ENCODE assay signal across 9 cellular contexts in the genomic region with DNA sequence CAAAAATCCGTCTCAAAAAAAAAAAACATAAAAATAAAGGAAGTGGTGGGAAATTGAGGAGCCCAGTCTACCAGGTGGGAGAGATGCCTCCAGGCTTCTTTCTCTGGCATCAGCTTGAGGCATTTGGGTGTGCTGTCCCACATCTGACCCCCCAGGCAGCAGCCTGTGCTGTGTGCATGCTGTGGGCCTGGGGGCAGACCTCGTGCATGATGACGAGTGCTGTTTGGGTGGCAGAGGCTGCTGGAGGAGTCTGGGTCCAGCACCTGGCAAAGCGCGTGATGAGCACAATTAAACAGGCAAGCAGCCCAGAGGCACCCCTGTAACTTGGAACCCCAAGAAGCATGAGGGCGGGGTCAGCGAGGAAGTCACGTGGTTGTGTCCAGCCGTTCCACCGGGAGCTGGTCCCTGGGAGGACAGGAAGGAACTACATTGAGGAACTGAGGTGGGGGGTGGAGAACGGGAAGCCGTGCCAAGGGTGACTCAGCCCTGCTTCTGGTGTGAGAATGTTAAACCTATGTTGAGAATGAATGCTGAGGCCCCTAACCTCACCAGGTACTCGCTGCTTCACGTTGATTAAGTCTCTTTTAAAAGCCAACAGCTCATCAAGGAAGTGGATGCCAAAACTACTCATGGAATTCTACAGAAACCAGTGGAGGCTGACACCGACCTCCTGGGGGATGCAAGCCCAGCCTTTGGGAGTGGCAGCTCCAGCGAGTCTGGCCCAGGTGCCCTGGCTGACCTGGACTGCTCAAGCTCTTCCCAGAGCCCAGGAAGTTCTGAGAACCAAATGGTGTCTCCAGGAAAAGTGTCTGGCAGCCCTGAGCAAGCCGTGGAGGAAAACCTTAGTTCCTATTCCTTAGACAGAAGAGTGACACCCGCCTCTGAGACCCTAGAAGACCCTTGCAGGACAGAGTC. TPM values are rescaled to one million over a fixed set of nuclear protein-coding genes. Genes with fewer than 3 reads are reported as not detected.
A peak's percentile ranks its signal among the peaks of the same experiment; 100 is the strongest.
DNase-seq lines count a peak whose midpoint lies in the region; ATAC-seq, FAIRE-seq and TF ChIP-seq lines count a peak whose summit lies in the region.
"Had no signal": no experiment of that assay in that cellular context is flagged by ENCODE, and none has a peak within 500 bp of the region (broad histone marks: within the 10 kb centered on the region; RNA-seq: fewer than 3 reads in every experiment).

No MANE protein-coding gene starts in this region.

- peak overlapping the region; percentile 44 to 81 for H3K27ac Mint-ChIP-seq in activated naive CD4-positive, alpha-beta T cell treated with anti-CD3 and anti-CD28 coated beads, Interleukin-2, amount 50 U/mL, for 72 hours
- no peak overlapping the region for H3K27ac Mint-ChIP-seq in CD8-positive, alpha-beta T cell

- no peaks in the 10 kb centered on the region for H3K9me3 Mint-ChIP-seq in activated naive CD4-positive, alpha-beta T cell treated with anti-CD3 and anti-CD28 coated beads, Interleukin-2, amount 50 U/mL, for 72 hours
- H3K9me3 Mint-ChIP-seq in CD8-positive, alpha-beta T cell: no peaks in the 10 kb centered on the region
- H3K9me3 Mint-ChIP-seq: activated B cell treated with CpG ODN at 0.5 μM for 24 hours had no signal

- CTCF ChIA-PET in CD8-positive, alpha-beta T cell (lab: Charles Lee): interaction anchor here (0.8 to 14.5 kb wide), 11 partner anchors 9 to 172 kb away, joined by 3 to 509 read pairs (median 5); no protein-coding TSS in a partner anchor

- ATAC-seq in activated naive CD4-positive, alpha-beta T cell treated with anti-CD3 and anti-CD28 coated beads, Interleukin-2, amount 50 U/mL, for 72 hours: no peak
- no peak for ATAC-seq in CD8-positive, alpha-beta T cell
- no peak for ATAC-seq in HG02571 (IDR thresholded peaks at IDR 0.05; ENCODE audit: unreplicated experiment)
- ATAC-seq in HG02973 (IDR thresholded peaks at IDR 0.05; ENCODE audit: unreplicated experiment): no peak

- H3K27me3 Mint-ChIP-seq in CD8-positive, alpha-beta T cell (ENCODE audit: low read depth): no peaks in the 10 kb centered on the region
- H3K27me3 Mint-ChIP-seq: activated B cell treated with CpG ODN at 0.5 μM for 24 hours had no signal

- peak overlapping the region; percentile 1 to 63 for H3K27ac ChIP-seq in kidney (ENCODE audit: low read depth in 2 of 2, low read length in 2 of 2)
- no peak overlapping the region for H3K27ac ChIP-seq in CD8-positive, alpha-beta T cell (ENCODE audit: low read depth, low read length)

- H3K9me3 ChIP-seq in kidney (ENCODE audit: control insufficient read depth in 1 of 2, low read length in 2 of 2): no peaks in the 10 kb centered on the region
- H3K9me3 ChIP-seq in CD8-positive, alpha-beta T cell (ENCODE audit: low read length): no peaks in the 10 kb centered on the region

- no peak overlapping the region for H3K4me3 Mint-ChIP-seq in CD8-positive, alpha-beta T cell
- H3K4me3 Mint-ChIP-seq: activated B cell treated with CpG ODN at 0.5 μM for 24 hours had no signal

- TF ChIP-seq CTCF in astrocyte of the cerebellum (IDR thresholded peaks at IDR 0.05; ENCODE audit: low read depth, low read length, missing control alignments): no peak
- TF ChIP-seq CTCF in kidney (IDR thresholded peaks at IDR 0.05; ENCODE audit: borderline replicate concordance, extremely low read depth, insufficient read depth): no peak
- no peak for TF ChIP-seq CTCF in CD8-positive, alpha-beta T cell (IDR thresholded peaks at IDR 0.05)

- no peak for DNase-seq in activated naive CD4-positive, alpha-beta T cell treated with anti-CD3 and anti-CD28 coated beads, Interleukin-2, amount 50 U/mL, for 72 hours (ENCODE audit: low spot score in 2 of 2)
- no peak for DNase-seq in activated naive CD4-positive, alpha-beta T cell (lab: John Stamatoyannopoulos, UW)
- DNase-seq in astrocyte of the cerebellum (ENCODE audit: low read depth): peak; percentile 65
- DNase-seq in kidney: peak; percentile 88
- no peak for DNase-seq in CD8-positive, alpha-beta T cell
- no peak for DNase-seq in NCI-H69 (lab: John Stamatoyannopoulos, UW)
- DNase-seq: activated B cell treated with CpG ODN at 0.5 μM for 24 hours had no signal

- H3K27me3 ChIP-seq in CD8-positive, alpha-beta T cell (ENCODE audit: insufficient read depth, low read length): no peaks in the 10 kb centered on the region

- no peak overlapping the region for H3K4me3 ChIP-seq in astrocyte of the cerebellum (ENCODE audit: low read depth, low read length)
- H3K4me3 ChIP-seq in kidney (ENCODE audit: low read length in 2 of 2): peak overlapping the region in 1 of 2 donors; percentile 21
- H3K4me3 ChIP-seq in CD8-positive, alpha-beta T cell (ENCODE audit: low read depth, low read length): no peak overlapping the region

- H3K36me3 ChIP-seq in kidney (ENCODE audit: control insufficient read depth in 1 of 2, insufficient read depth in 2 of 2, low read length in 2 of 2): no peaks in the 10 kb centered on the region
- H3K36me3 ChIP-seq in CD8-positive, alpha-beta T cell (ENCODE audit: insufficient read depth, low read length): peaks cover 44% of the 10 kb centered on the region

- H3K36me3 Mint-ChIP-seq in activated naive CD4-positive, alpha-beta T cell treated with anti-CD3 and anti-CD28 coated beads, Interleukin-2, amount 50 U/mL, for 72 hours: peaks cover 70 to 72% of the 10 kb centered on the region in 2 donors
- H3K36me3 Mint-ChIP-seq in CD8-positive, alpha-beta T cell: peaks cover 66% of the 10 kb centered on the region

- no peak for FAIRE-seq in kidney (lab: Jason Lieb, UNC)

- in situ Hi-C loops in astrocyte of the cerebellum (cut with HindIII; ENCODE audit: low sequenced_read_pairs): no loop called here

- intact Hi-C loops in kidney (cut with DNase I): no loop called here
- intact Hi-C loops in CD8-positive, alpha-beta T cell (cut with DNase I, micrococcal nuclease): loop anchor here in 1 of 2 experiments (2.0 kb wide), 1 partner anchor 15 kb away; a partner anchor contains a TSS

- POLR2A ChIA-PET in CD8-positive, alpha-beta T cell (lab: Charles Lee): interaction anchor here (1.1 to 1.2 kb wide), 2 partner anchors 15 to 34 kb away, joined by 4 read pairs; a partner anchor contains a TSS

- H3K4me1 Mint-ChIP-seq in CD8-positive, alpha-beta T cell (ENCODE audit: low read depth): peaks cover 55% of the 10 kb centered on the region

- H3K9ac ChIP-seq in kidney (ENCODE audit: low read length in 2 of 2): no peak overlapping the region

- peaks cover 0 to 3% of the 10 kb centered on the region in 2 donors for H3K4me1 ChIP-seq in kidney (ENCODE audit: control insufficient read depth in 1 of 2, insufficient read depth in 1 of 2, low read depth in 1 of 2, low read length in 2 of 2)
- peaks cover 50% of the 10 kb centered on the region for H3K4me1 ChIP-seq in CD8-positive, alpha-beta T cell (ENCODE audit: insufficient read depth, low read length)

RNA-seq across cellular contexts. Expression of a gene that starts 6.1 kb away (rescaled TPM):
- total RNA-seq in activated naive CD4-positive, alpha-beta T cell treated with anti-CD3 and anti-CD28 coated beads, Interleukin-2, amount 50 U/mL, for 72 hours: 100 to 1,000 TPM; 195 to 295 TPM
- 12.2 TPM for total RNA-seq in kidney
- 4.9 TPM for polyA plus RNA-seq in kidney (ENCODE audit: insufficient read depth, low read depth, low replicate concordance)
- total RNA-seq in CD8-positive, alpha-beta T cell: 100 to 1,000 TPM; 131 to 137 TPM

RNA-seq across cellular contexts. Expression of a gene that starts 6.3 kb away (rescaled TPM):
- 10 to 100 TPM; 12.7 to 14.9 TPM for total RNA-seq in activated naive CD4-positive, alpha-beta T cell treated with anti-CD3 and anti-CD28 coated beads, Interleukin-2, amount 50 U/mL, for 72 hours
- total RNA-seq in kidney: 48.2 TPM
- 60.0 TPM for polyA plus RNA-seq in kidney (ENCODE audit: insufficient read depth, low read depth, low replicate concordance)
- total RNA-seq in CD8-positive, alpha-beta T cell: 10 to 100 TPM; 14.5 to 14.8 TPM

RNA-seq across cellular contexts. Expression of a gene that starts 15.3 kb away (rescaled TPM):
- total RNA-seq in activated naive CD4-positive, alpha-beta T cell treated with anti-CD3 and anti-CD28 coated beads, Interleukin-2, amount 50 U/mL, for 72 hours: 100 to 1,000 TPM in 1 of 2 donors, 10 to 100 TPM in 1; 73.0 to 110 TPM
- 30.7 TPM for total RNA-seq in kidney
- 42.8 TPM for polyA plus RNA-seq in kidney (ENCODE audit: insufficient read depth, low read depth, low replicate concordance)
- total RNA-seq in CD8-positive, alpha-beta T cell: 10 to 100 TPM; 61.2 to 62.6 TPM

RNA-seq across cellular contexts. Expression of a gene that starts 43.3 kb away (rescaled TPM):
- total RNA-seq in activated naive CD4-positive, alpha-beta T cell treated with anti-CD3 and anti-CD28 coated beads, Interleukin-2, amount 50 U/mL, for 72 hours: 1 to 10 TPM; 3.0 to 5.4 TPM
- total RNA-seq in kidney: 2.9 TPM
- polyA plus RNA-seq in kidney (ENCODE audit: insufficient read depth, low read depth, low replicate concordance): 1.2 TPM
- 1 to 10 TPM; 1.8 to 1.9 TPM for total RNA-seq in CD8-positive, alpha-beta T cell

Comparison
In these comparisons a context has a peak if more than half of its experiments do, and no peak if none do; other contexts are left out.
1. DNase-seq: peak in astrocyte of the cerebellum (single experiment) and kidney (single experiment); none in activated naive CD4-positive, alpha-beta T cell treated with anti-CD3 and anti-CD28 coated beads, Interleukin-2, amount 50 U/mL, for 72 hours (0 of 2), activated naive CD4-positive, alpha-beta T cell (0 of 4), CD8-positive, alpha-beta T cell (0 of 7) and NCI-H69 (single experiment).
2. RNA of a gene that starts 6.1 kb away (total RNA-seq): 195 to 295 TPM in activated naive CD4-positive, alpha-beta T cell treated with anti-CD3 and anti-CD28 coated beads, Interleukin-2, amount 50 U/mL, for 72 hours and 131 to 137 TPM in CD8-positive, alpha-beta T cell; 12.2 TPM in kidney (single experiment); every median in the first group is over 10 times any median in the second.